26 cellular contexts compared by ENCODE assay signal in genomic region chr11:1256257-1257045, GRCh38. TPM values are rescaled to one million over a fixed set of nuclear protein-coding genes. Genes with fewer than 3 reads are reported as not detected.
"Had no signal": no experiment of that assay in that cellular context is flagged by ENCODE, and none has a peak within 500 bp of the region (broad histone marks: within the 10 kb centered on the region; RNA-seq: fewer than 3 reads in every experiment).

No MANE protein-coding gene starts in this region.

- H3K4me3 Mint-ChIP-seq: activated T-cell treated with anti-CD3 and anti-CD28 coated beads, Interleukin-2, amount 50 U/mL, for 72 hours; dendritic cell treated with granulocyte-macrophage colony-stimulating factor and Interleukin-4, amounts not matched to agents 40 ng/mL and 50 ng/mL, for 4 days; endodermal cell; naive B cell; nephron progenitor cell; stimulated activated naive B cell treated with anti-CD40 and anti-IgM and Interleukin-4, amounts not matched to agents 10 μg/mL and 1 μg/mL and 100 μg/mL, for 72 hours had no signal

- H3K27me3 ChIP-seq: breast epithelium, esophagus muscularis mucosa, foreskin keratinocyte, heart right ventricle, ovary, transverse colon had no signal

- H3K9me3 ChIP-seq: breast epithelium, esophagus muscularis mucosa, heart right ventricle, ovary, prostate gland, transverse colon had no signal

- H3K4me1 ChIP-seq: breast epithelium, foreskin keratinocyte, prostate gland had no signal

- H3K36me3 Mint-ChIP-seq: activated naive CD4-positive, alpha-beta T cell treated with anti-CD3 and anti-CD28 coated beads, Interleukin-2, amount 50 U/mL, for 72 hours; naive B cell had no signal

- H3K4me3 ChIP-seq: breast epithelium, esophagus muscularis mucosa, heart right ventricle, ovary, prostate gland, smooth muscle cell, transverse colon had no signal

- H3K4me1 Mint-ChIP-seq: endodermal cell, nephron progenitor cell had no signal

- H3K27ac Mint-ChIP-seq: activated naive CD4-positive, alpha-beta T cell treated with anti-CD3 and anti-CD28 coated beads, Interleukin-2, amount 50 U/mL, for 72 hours; activated T-cell treated with anti-CD3 and anti-CD28 coated beads, Interleukin-2, amount 50 U/mL, for 72 hours; dendritic cell treated with granulocyte-macrophage colony-stimulating factor and Interleukin-4, amounts not matched to agents 40 ng/mL and 50 ng/mL, for 4 days; endodermal cell; naive B cell; nephron progenitor cell; stimulated activated naive B cell treated with anti-CD40 and anti-IgM and Interleukin-4, amounts not matched to agents 10 μg/mL and 1 μg/mL and 100 μg/mL, for 72 hours had no signal

- H3K4me2 ChIP-seq: smooth muscle cell had no signal

- H3K36me3 ChIP-seq: breast epithelium, esophagus muscularis mucosa, heart right ventricle, ovary, prostate gland, transverse colon had no signal

- DNase-seq: activated CD4-positive, alpha-beta T cell treated with anti-CD3 and anti-CD28 coated beads for 4 hours; activated CD4-positive, alpha-beta T cell treated with anti-CD3 and anti-CD28 coated beads, Interleukin-2, amount 50 U/mL, for 4 hours; activated naive CD4-positive, alpha-beta T cell; activated T-cell treated with anti-CD3 and anti-CD28 coated beads for 4 hours; activated T-cell treated with anti-CD3 and anti-CD28 coated beads, Interleukin-2, amount 50 U/mL, for 72 hours; central memory CD4-positive, alpha-beta T cell; endodermal cell; foreskin keratinocyte; heart right ventricle; islet precursor cell; left ventricle myocardium superior; naive B cell; nephron progenitor cell; ovary; retina; stimulated activated CD4-positive, alpha-beta T cell treated with anti-CD3 and anti-CD28 coated beads, Interleukin-1b, Interleukin-23, amount 100 ng/mL, for 48 hours; stimulated activated naive B cell treated with anti-CD40 and anti-IgM and Interleukin-4, amounts not matched to agents 10 μg/mL and 1 μg/mL and 100 μg/mL, for 72 hours; transverse colon had no signal

- H3K27me3 Mint-ChIP-seq: dendritic cell treated with granulocyte-macrophage colony-stimulating factor and Interleukin-4, amounts not matched to agents 40 ng/mL and 50 ng/mL, for 4 days; naive B cell; stimulated activated naive B cell treated with anti-CD40 and anti-IgM and Interleukin-4, amounts not matched to agents 10 μg/mL and 1 μg/mL and 100 μg/mL, for 72 hours had no signal

- H3K9me3 Mint-ChIP-seq: activated naive CD4-positive, alpha-beta T cell treated with anti-CD3 and anti-CD28 coated beads, Interleukin-2, amount 50 U/mL, for 72 hours; activated T-cell treated with anti-CD3 and anti-CD28 coated beads, Interleukin-2, amount 50 U/mL, for 72 hours; stimulated activated naive B cell treated with anti-CD40 and anti-IgM and Interleukin-4, amounts not matched to agents 10 μg/mL and 1 μg/mL and 100 μg/mL, for 72 hours had no signal

- H3K27ac ChIP-seq: breast epithelium, esophagus muscularis mucosa, foreskin keratinocyte, heart right ventricle, ovary, prostate gland, transverse colon had no signal

- ATAC-seq: activated naive CD4-positive, alpha-beta T cell treated with anti-CD3 and anti-CD28 coated beads, Interleukin-2, amount 50 U/mL, for 72 hours; activated T-cell treated with anti-CD3 and anti-CD28 coated beads, Interleukin-2, amount 50 U/mL, for 72 hours; foreskin keratinocyte; heart right ventricle; left ventricle myocardium superior; stimulated activated naive B cell treated with anti-CD40 and anti-IgM and Interleukin-4, amounts not matched to agents 10 μg/mL and 1 μg/mL and 100 μg/mL, for 72 hours had no signal

RNA-seq across cellular contexts. Expression of gene MUC5B, which starts 33.6 kb away (rescaled TPM):
- total RNA-seq: activated naive CD4-positive, alpha-beta T cell treated with anti-CD3 and anti-CD28 coated beads, Interleukin-2, amount 50 U/mL, for 72 hours; activated T-cell treated with anti-CD3 and anti-CD28 coated beads, Interleukin-2, amount 50 U/mL, for 72 hours; endodermal cell; foreskin keratinocyte; heart right ventricle; left ventricle myocardium superior; lung microvascular endothelial cell; smooth muscle cell; temporal lobe had no signal
- polyA plus RNA-seq: foreskin keratinocyte, heart right ventricle, smooth muscle cell had no signal
